1 cellular context compared by ENCODE assay signal in the genomic region with DNA sequence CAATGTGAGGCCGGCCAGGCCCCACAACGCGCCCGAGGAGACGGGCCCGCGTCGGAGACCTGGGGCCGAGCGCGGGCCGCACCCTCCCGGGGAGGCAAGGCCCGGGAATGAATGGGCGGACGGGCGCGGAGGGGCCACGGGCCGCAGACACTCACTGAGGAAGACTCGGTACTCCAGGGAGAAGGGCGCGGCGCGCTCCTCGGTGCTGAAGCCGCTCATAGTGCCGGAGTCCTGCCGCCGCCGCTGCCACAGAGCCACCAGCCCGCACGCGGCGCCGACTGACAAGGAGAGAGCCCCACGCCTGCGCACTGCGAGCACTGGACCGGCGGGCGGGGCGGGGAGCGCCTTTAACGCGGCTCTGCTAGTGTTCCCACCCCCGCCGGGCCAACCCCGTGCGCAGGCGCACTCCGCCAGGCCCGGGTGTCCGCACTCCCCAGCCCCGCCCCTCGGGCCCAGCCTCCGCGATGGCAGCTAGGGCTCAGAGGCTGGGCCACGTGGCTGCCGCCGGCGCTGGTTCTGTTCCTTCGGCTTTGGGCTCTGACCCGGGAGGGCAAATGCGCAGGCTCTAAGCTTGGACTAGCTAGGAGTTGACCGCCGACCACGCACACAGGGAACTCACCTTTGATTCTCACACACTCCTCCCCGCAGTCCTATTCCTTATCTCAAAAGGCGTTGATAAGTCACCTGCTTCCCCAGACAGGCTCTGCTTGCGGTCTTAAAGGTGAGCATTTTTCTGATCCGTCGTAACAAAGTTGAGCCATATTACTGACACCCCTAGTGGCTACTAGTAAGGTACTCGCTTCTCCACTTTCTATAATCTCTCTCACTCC.
TF ChIP-seq lines count a peak whose summit lies in the region.

A gene (minus strand): TSS at position 321 of the 830 bp plus-strand sequence. CDS start 102 bp downstream, at position 219.

TF ChIP-seq in K562, 482 proteins besides CTCF, POLR2A, EP300 and RAD21 (continued from another document and continues in another):
- TF ChIP-seq, protein P1, sequence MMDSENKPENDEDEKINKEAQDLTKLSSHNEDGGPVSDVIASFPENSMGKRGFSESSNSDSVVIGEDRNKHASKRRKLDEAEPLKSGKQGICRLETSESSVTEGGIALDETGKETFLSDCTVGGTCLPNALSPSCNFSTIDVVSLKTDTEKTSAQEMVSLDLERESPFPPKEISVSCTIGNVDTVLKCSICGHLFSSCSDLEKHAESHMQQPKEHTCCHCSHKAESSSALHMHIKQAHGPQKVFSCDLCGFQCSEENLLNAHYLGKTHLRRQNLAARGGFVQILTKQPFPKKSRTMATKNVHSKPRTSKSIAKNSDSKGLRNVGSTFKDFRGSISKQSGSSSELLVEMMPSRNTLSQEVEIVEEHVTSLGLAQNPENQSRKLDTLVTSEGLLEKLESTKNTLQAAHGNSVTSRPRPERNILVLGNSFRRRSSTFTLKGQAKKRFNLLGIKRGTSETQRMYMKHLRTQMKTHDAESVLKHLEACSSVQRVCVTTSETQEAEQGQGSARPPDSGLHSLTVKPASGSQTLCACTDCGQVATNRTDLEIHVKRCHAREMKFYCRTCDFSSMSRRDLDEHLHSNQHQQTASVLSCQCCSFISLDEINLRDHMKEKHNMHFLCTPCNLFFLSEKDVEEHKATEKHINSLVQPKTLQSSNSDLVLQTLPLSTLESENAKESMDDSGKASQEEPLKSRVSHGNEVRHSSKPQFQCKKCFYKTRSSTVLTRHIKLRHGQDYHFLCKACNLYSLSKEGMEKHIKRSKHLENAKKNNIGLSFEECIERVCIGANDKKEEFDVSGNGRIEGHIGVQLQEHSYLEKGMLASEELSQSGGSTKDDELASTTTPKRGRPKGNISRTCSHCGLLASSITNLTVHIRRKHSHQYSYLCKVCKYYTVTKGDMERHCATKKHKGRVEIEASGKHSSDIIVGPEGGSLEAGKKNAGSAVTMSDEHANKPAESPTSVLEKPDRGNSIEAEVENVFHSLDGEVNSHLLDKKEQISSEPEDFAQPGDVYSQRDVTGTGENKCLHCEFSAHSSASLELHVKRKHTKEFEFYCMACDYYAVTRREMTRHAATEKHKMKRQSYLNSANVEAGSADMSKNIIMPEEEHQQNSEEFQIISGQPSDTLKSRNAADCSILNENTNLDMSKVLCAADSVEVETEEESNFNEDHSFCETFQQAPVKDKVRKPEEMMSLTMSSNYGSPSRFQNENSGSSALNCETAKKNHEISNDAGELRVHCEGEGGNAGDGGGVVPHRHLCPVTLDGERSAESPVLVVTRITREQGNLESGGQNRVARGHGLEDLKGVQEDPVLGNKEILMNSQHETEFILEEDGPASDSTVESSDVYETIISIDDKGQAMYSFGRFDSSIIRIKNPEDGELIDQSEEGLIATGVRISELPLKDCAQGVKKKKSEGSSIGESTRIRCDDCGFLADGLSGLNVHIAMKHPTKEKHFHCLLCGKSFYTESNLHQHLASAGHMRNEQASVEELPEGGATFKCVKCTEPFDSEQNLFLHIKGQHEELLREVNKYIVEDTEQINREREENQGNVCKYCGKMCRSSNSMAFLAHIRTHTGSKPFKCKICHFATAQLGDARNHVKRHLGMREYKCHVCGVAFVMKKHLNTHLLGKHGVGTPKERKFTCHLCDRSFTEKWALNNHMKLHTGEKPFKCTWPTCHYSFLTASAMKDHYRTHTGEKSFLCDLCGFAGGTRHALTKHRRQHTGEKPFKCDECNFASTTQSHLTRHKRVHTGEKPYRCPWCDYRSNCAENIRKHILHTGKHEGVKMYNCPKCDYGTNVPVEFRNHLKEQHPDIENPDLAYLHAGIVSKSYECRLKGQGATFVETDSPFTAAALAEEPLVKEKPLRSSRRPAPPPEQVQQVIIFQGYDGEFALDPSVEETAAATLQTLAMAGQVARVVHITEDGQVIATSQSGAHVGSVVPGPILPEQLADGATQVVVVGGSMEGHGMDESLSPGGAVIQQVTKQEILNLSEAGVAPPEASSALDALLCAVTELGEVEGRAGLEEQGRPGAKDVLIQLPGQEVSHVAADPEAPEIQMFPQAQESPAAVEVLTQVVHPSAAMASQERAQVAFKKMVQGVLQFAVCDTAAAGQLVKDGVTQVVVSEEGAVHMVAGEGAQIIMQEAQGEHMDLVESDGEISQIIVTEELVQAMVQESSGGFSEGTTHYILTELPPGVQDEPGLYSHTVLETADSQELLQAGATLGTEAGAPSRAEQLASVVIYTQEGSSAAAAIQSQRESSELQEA (IDR thresholded peaks at IDR 0.05; ENCODE audit: low read depth) = no peak
- TF ChIP-seq, protein P2, sequence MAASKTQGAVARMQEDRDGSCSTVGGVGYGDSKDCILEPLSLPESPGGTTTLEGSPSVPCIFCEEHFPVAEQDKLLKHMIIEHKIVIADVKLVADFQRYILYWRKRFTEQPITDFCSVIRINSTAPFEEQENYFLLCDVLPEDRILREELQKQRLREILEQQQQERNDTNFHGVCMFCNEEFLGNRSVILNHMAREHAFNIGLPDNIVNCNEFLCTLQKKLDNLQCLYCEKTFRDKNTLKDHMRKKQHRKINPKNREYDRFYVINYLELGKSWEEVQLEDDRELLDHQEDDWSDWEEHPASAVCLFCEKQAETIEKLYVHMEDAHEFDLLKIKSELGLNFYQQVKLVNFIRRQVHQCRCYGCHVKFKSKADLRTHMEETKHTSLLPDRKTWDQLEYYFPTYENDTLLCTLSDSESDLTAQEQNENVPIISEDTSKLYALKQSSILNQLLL (CRISPR knock-in tag; IDR thresholded peaks at IDR 0.05; ENCODE audit: borderline replicate concordance) = no peak
- no peak for TF ChIP-seq ZKSCAN1 (IDR thresholded peaks at IDR 0.05; ENCODE audit: low read depth, low read length)
- TF ChIP-seq ZNF3 (CRISPR knock-in tag; IDR thresholded peaks at IDR 0.05) = no peak
- TF ChIP-seq CEBPB (tag; IDR thresholded peaks at IDR 0.05) = peak; percentile 29; the same call in 1 of the 2 replicates
- TF ChIP-seq RFX5 (IDR thresholded peaks at IDR 0.05; ENCODE audit: low read depth, low read length) = no peak
- TF ChIP-seq, protein P3, sequence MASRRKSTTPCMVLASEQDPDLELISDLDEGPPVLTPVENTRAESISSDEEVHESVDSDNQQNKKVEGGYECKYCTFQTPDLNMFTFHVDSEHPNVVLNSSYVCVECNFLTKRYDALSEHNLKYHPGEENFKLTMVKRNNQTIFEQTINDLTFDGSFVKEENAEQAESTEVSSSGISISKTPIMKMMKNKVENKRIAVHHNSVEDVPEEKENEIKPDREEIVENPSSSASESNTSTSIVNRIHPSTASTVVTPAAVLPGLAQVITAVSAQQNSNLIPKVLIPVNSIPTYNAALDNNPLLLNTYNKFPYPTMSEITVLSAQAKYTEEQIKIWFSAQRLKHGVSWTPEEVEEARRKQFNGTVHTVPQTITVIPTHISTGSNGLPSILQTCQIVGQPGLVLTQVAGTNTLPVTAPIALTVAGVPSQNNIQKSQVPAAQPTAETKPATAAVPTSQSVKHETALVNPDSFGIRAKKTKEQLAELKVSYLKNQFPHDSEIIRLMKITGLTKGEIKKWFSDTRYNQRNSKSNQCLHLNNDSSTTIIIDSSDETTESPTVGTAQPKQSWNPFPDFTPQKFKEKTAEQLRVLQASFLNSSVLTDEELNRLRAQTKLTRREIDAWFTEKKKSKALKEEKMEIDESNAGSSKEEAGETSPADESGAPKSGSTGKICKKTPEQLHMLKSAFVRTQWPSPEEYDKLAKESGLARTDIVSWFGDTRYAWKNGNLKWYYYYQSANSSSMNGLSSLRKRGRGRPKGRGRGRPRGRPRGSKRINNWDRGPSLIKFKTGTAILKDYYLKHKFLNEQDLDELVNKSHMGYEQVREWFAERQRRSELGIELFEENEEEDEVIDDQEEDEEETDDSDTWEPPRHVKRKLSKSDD (conservative IDR thresholded peaks at IDR 0.05; ENCODE audit: low read length) = no peak
- no peak for TF ChIP-seq RUNX1 (IDR thresholded peaks at IDR 0.05; ENCODE audit: low read depth)
- no peak for TF ChIP-seq SLC30A9 (CRISPR knock-in tag; IDR thresholded peaks at IDR 0.05)
- TF ChIP-seq SIX5 (IDR thresholded peaks at IDR 0.05; ENCODE audit: borderline replicate concordance in 1 of 2, insufficient read depth in 1 of 2, low read depth in 1 of 2, low read length in 2 of 2) = no peak
- TF ChIP-seq ZNF76 (CRISPR knock-in tag; IDR thresholded peaks at IDR 0.05; ENCODE audit: borderline replicate concordance) = no peak
- no peak for TF ChIP-seq NCOA4 (IDR thresholded peaks at IDR 0.05; ENCODE audit: partially characterized antibody)
- TF ChIP-seq IRF2 (CRISPR knock-in tag; IDR thresholded peaks at IDR 0.05) = no peak
- no peak for TF ChIP-seq TEAD2 (tag; IDR thresholded peaks at IDR 0.05)
- no peak; the same call in 1 of the 2 replicates for TF ChIP-seq TARDBP (IDR thresholded peaks at IDR 0.05)
- no peak for TF ChIP-seq KAT2B (IDR thresholded peaks at IDR 0.05; ENCODE audit: low read depth, low read length)
- TF ChIP-seq, protein P4, sequence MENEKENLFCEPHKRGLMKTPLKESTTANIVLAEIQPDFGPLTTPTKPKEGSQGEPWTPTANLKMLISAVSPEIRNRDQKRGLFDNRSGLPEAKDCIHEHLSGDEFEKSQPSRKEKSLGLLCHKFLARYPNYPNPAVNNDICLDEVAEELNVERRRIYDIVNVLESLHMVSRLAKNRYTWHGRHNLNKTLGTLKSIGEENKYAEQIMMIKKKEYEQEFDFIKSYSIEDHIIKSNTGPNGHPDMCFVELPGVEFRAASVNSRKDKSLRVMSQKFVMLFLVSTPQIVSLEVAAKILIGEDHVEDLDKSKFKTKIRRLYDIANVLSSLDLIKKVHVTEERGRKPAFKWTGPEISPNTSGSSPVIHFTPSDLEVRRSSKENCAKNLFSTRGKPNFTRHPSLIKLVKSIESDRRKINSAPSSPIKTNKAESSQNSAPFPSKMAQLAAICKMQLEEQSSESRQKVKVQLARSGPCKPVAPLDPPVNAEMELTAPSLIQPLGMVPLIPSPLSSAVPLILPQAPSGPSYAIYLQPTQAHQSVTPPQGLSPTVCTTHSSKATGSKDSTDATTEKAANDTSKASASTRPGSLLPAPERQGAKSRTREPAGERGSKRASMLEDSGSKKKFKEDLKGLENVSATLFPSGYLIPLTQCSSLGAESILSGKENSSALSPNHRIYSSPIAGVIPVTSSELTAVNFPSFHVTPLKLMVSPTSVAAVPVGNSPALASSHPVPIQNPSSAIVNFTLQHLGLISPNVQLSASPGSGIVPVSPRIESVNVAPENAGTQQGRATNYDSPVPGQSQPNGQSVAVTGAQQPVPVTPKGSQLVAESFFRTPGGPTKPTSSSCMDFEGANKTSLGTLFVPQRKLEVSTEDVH (IDR thresholded peaks at IDR 0.05; ENCODE audit: low read depth, partially characterized antibody) = no peak
- peak; percentile 67 for TF ChIP-seq E2F3 (CRISPR knock-in tag; IDR thresholded peaks at IDR 0.05)
- no peak; the same call in 1 of the 2 replicates for TF ChIP-seq ATF7 (IDR thresholded peaks at IDR 0.05)
- peak; percentile 16; the same call in 1 of the 2 replicates for TF ChIP-seq PML (IDR thresholded peaks at IDR 0.05; ENCODE audit: low read length)
- no peak for TF ChIP-seq ZNF24 (IDR thresholded peaks at IDR 0.05)
- TF ChIP-seq TCFL5 (CRISPR knock-in tag; conservative IDR thresholded peaks at IDR 0.05) = no peak
- peak; percentile 92 for TF ChIP-seq CXXC5 (CRISPR knock-in tag; IDR thresholded peaks at IDR 0.05)
- TF ChIP-seq, protein P5, sequence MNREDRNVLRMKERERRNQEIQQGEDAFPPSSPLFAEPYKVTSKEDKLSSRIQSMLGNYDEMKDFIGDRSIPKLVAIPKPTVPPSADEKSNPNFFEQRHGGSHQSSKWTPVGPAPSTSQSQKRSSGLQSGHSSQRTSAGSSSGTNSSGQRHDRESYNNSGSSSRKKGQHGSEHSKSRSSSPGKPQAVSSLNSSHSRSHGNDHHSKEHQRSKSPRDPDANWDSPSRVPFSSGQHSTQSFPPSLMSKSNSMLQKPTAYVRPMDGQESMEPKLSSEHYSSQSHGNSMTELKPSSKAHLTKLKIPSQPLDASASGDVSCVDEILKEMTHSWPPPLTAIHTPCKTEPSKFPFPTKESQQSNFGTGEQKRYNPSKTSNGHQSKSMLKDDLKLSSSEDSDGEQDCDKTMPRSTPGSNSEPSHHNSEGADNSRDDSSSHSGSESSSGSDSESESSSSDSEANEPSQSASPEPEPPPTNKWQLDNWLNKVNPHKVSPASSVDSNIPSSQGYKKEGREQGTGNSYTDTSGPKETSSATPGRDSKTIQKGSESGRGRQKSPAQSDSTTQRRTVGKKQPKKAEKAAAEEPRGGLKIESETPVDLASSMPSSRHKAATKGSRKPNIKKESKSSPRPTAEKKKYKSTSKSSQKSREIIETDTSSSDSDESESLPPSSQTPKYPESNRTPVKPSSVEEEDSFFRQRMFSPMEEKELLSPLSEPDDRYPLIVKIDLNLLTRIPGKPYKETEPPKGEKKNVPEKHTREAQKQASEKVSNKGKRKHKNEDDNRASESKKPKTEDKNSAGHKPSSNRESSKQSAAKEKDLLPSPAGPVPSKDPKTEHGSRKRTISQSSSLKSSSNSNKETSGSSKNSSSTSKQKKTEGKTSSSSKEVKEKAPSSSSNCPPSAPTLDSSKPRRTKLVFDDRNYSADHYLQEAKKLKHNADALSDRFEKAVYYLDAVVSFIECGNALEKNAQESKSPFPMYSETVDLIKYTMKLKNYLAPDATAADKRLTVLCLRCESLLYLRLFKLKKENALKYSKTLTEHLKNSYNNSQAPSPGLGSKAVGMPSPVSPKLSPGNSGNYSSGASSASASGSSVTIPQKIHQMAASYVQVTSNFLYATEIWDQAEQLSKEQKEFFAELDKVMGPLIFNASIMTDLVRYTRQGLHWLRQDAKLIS (CRISPR knock-in tag; IDR thresholded peaks at IDR 0.05) = peak; percentile 80; the same call in 1 of the 2 replicates
- no peak for TF ChIP-seq ZNF384 (IDR thresholded peaks at IDR 0.05; ENCODE audit: low read depth, low read length)
- TF ChIP-seq SMARCA4 (IDR thresholded peaks at IDR 0.05) = peak; percentile 84
- TF ChIP-seq NBN (IDR thresholded peaks at IDR 0.05; ENCODE audit: low read depth) = peak; percentile 88
- TF ChIP-seq SMAD2 (IDR thresholded peaks at IDR 0.05; ENCODE audit: low read depth, low read length) = no peak
- TF ChIP-seq, protein P6, sequence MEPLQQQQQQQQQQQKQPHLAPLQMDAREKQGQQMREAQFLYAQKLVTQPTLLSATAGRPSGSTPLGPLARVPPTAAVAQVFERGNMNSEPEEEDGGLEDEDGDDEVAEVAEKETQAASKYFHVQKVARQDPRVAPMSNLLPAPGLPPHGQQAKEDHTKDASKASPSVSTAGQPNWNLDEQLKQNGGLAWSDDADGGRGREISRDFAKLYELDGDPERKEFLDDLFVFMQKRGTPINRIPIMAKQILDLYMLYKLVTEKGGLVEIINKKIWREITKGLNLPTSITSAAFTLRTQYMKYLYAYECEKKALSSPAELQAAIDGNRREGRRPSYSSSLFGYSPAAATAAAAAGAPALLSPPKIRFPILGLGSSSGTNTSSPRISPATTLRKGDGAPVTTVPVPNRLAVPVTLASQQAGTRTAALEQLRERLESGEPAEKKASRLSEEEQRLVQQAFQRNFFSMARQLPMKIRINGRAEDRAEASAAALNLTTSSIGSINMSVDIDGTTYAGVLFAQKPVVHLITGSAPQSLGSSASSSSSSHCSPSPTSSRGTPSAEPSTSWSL (CRISPR knock-in tag; IDR thresholded peaks at IDR 0.05; ENCODE audit: borderline replicate concordance) = 0 out of 2 replicates have a peak, but pooled peaks have one; percentile 19
- TF ChIP-seq, protein P7, sequence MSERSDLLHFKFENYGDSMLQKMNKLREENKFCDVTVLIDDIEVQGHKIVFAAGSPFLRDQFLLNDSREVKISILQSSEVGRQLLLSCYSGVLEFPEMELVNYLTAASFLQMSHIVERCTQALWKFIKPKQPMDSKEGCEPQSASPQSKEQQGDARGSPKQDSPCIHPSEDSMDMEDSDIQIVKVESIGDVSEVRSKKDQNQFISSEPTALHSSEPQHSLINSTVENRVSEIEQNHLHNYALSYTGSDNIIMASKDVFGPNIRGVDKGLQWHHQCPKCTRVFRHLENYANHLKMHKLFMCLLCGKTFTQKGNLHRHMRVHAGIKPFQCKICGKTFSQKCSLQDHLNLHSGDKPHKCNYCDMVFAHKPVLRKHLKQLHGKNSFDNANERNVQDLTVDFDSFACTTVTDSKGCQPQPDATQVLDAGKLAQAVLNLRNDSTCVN (CRISPR knock-in tag; IDR thresholded peaks at IDR 0.05) = peak; percentile 88; the same call in 1 of the 2 replicates
- no peak for TF ChIP-seq PRPF4 (IDR thresholded peaks at IDR 0.05; ENCODE audit: insufficient read depth, low read depth, low read length, poor library complexity, severe bottlenecking)
- no peak for TF ChIP-seq ZNF197 (CRISPR knock-in tag; IDR thresholded peaks at IDR 0.05; ENCODE audit: low read depth)
- TF ChIP-seq ARID1B (IDR thresholded peaks at IDR 0.05) = peak; percentile 77
